Comparison of ENCODE assay signal across 8 cellular contexts in the genomic region with DNA sequence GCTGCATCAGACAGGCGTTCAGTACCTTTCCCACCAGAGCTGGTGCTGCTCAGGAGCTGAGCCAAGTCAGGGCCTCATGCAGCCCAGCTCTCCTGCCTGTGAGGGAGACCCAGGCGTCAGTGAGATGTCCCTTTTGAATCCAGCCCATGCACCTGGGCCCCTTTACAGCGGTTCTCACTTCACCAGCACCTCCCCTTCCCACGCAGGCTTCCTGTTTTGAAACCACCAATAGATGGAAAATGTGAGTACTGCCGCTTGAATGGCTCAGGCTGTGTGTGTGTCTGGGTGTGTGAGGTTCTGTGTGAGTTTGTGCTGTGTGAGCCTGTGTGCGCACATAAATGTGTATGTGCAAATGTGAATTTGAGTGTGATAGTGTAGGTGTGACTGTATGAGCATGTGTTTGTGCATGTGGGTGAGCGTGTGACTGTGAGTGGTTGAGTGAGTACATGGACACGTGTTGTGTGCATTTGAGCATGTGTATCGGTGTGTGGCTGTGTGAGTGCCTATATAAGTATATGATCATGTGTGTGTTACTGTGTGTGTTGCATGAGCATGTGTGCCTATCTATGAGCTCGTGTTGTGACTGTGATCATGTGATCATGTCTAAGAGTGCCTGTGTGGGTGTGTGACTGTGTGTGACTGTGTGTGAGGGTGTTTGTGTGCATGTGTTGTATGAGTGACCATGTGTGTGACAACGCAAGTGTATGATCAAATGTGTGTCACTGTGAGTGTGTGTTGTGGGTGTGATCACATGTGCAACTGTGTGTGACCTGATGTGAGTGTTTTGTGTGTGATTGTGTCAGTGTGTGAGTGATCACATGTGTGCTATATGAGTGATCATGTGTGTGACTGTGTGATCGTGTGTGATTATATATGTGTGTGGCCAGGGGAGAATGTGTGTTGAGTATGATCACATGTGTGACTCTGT.
DNase-seq lines count a peak whose midpoint lies in the region; ATAC-seq and TF ChIP-seq lines count a peak whose summit lies in the region.

No MANE protein-coding gene starts in this region.

- TF ChIP-seq CTCF in brain microvascular endothelial cell (IDR thresholded peaks at IDR 0.05; ENCODE audit: low read depth, low read length, missing control alignments), result no peak

- no peak overlapping the region for H3K27ac ChIP-seq in brain microvascular endothelial cell

- H3K27me3 ChIP-seq in brain microvascular endothelial cell (replicated peaks), result no peaks in the 10 kb centered on the region

- peak; percentile 31 for ATAC-seq in HG03342 (IDR thresholded peaks at IDR 0.05; ENCODE audit: unreplicated experiment)

- peak; percentile 23 for TF ChIP-seq POLR2A in GM18951 (IDR thresholded peaks at IDR 0.05; ENCODE audit: extremely low read depth, insufficient read depth, insufficient read length)

- DNase-seq in activated CD4-positive, alpha-beta T cell treated with anti-CD3 and anti-CD28 coated beads for 1 hour, result peak; percentile 72
- peak; percentile 61 for DNase-seq in effector CD4-positive, alpha-beta T cell
- peak; percentile 56 to 81 for DNase-seq in stimulated activated CD8-positive, alpha-beta memory T cell treated with anti-CD3 and anti-CD28 coated beads, Interleukin-15, amount 100 ng/mL, for 4 hours (ENCODE audit: low read depth in 2 of 2)
- no peak for DNase-seq in NCI-H82 (lab: John Stamatoyannopoulos, UW)
- DNase-seq in brain microvascular endothelial cell, result no peak
- no peak for DNase-seq in GM19238 (ENCODE audit: insufficient read length, low spot score)

- no peak overlapping the region for H3K4me3 ChIP-seq in brain microvascular endothelial cell (ENCODE audit: low read depth, low read length)

- in situ Hi-C loops in GM18951 (cut with MboI; ENCODE audit: low sequenced_read_pairs, unreplicated experiment), result no loop called here
- in situ Hi-C loops in brain microvascular endothelial cell (cut with HindIII; ENCODE audit: low pct_ligation_motif_present, low sequenced_read_pairs), result loop anchor here (25.0 kb wide), 1 partner anchor 107 kb away; no protein-coding TSS in a partner anchor

- no peaks in the 10 kb centered on the region for H3K36me3 ChIP-seq in brain microvascular endothelial cell (replicated peaks)

Comparison
In these comparisons a context has a peak if more than half of its experiments do, and no peak if none do; other contexts are left out.
1. DNase-seq: peak in activated CD4-positive, alpha-beta T cell treated with anti-CD3 and anti-CD28 coated beads for 1 hour (single experiment), effector CD4-positive, alpha-beta T cell (single experiment) and stimulated activated CD8-positive, alpha-beta memory T cell treated with anti-CD3 and anti-CD28 coated beads, Interleukin-15, amount 100 ng/mL, for 4 hours (2 of 2); none in NCI-H82 (single experiment), brain microvascular endothelial cell (single experiment) and GM19238 (single experiment).